In the genomic region with DNA sequence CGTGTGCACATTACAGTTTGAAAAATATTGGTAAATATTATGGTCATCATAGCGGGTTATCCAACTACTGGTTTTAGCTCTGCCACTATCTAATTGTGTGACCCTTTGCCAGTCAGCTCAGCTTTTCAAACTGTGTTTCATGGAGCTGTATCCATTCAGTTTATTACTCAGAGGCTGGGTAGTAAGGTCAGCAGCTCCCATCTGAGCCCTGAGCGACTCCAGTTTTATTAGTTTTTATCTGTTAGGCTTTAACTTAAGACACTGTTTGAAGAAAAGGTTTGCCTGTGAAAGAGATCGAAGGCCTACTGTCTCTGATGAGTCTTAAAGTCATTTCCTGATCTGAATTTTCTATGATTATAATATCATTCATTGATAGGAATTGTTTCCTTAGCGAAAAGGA, we compare ENCODE assay signal across 1 cellular context.
TF ChIP-seq lines count a peak whose summit lies in the region.

No MANE protein-coding gene starts in this region.

TF ChIP-seq in H1, 55 proteins besides CTCF, POLR2A, EP300 and RAD21 (continued from another document):
- TF ChIP-seq, protein P1, sequence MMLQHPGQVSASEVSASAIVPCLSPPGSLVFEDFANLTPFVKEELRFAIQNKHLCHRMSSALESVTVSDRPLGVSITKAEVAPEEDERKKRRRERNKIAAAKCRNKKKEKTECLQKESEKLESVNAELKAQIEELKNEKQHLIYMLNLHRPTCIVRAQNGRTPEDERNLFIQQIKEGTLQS (IDR thresholded peaks at IDR 0.05; ENCODE audit: insufficient read depth, low read depth, low read length) = no peak
- no peak for TF ChIP-seq SP1 (IDR thresholded peaks at IDR 0.05; ENCODE audit: low read depth, low read length)
- TF ChIP-seq RFX5 (IDR thresholded peaks at IDR 0.05; ENCODE audit: borderline replicate concordance, low read depth, low read length) = no peak
- TF ChIP-seq HDAC2 (IDR thresholded peaks at IDR 0.05; ENCODE audit: borderline replicate concordance in 1 of 2, low read depth in 2 of 2, low read length in 2 of 2) = no peak
- TF ChIP-seq POLR2AphosphoS5 (IDR thresholded peaks at IDR 0.05; ENCODE audit: low read depth, low read length) = no peak
- no peak for TF ChIP-seq TCF12 (IDR thresholded peaks at IDR 0.05; ENCODE audit: low read depth, low read length)
- TF ChIP-seq RXRA (IDR thresholded peaks at IDR 0.05; ENCODE audit: insufficient read depth, low read depth, low read length) = no peak
- no peak for TF ChIP-seq ASH2L (IDR thresholded peaks at IDR 0.05; ENCODE audit: low read length)
TF ChIP-seq in H1: peak in this region for 0.
